8 cellular contexts compared by ENCODE assay signal in genomic region chr19:34220472-34221063, GRCh38. TPM values are rescaled to one million over a fixed set of nuclear protein-coding genes. Genes with fewer than 3 reads are reported as not detected.
A peak's percentile ranks its signal among the peaks of the same experiment; 100 is the strongest.
DNase-seq lines count a peak whose midpoint lies in the region; ATAC-seq, FAIRE-seq and TF ChIP-seq lines count a peak whose summit lies in the region.
"Had no signal": no experiment of that assay in that cellular context is flagged by ENCODE, and none has a peak within 500 bp of the region (broad histone marks: within the 10 kb centered on the region; RNA-seq: fewer than 3 reads in every experiment).

No MANE protein-coding gene starts in this region.

- H3K9me3 ChIP-seq in GM12878 (replicated peaks; ENCODE audit: control insufficient read depth, insufficient read depth, low read length): no peaks in the 10 kb centered on the region

- H3K4me2 ChIP-seq in GM12878 (ENCODE audit: control insufficient read depth, insufficient read depth): no peak overlapping the region

- H3K4me3 ChIP-seq in GM12864 (ENCODE audit: low read depth, low read length) (no peak overlapping the region), GM12878 (no peak overlapping the region)

- RAD21 ChIA-PET in GM12878 (lab: Charles Lee; ENCODE audit: unreplicated experiment): no interaction called here

- no peaks in the 10 kb centered on the region; the same call in 1 of the 2 replicates for H3K79me2 ChIP-seq in GM12878 (ENCODE audit: control insufficient read depth, insufficient read depth, low read length)

- no peak overlapping the region for H3K9ac ChIP-seq in GM12878 (ENCODE audit: control insufficient read depth, insufficient read depth, low read length)

- CTCF ChIA-PET in GM12878 (lab: Yijun Ruan, JAX): interaction anchor here (0.5 to 4.4 kb wide), 10 partner anchors 8 to 1133 kb away, joined by 3 to 20 read pairs (median 4); no protein-coding TSS in a partner anchor

- no peak overlapping the region for H2AFZ ChIP-seq in GM12878 (ENCODE audit: control insufficient read depth, low read depth, low read length)

- SMC1A ChIA-PET in GM12878 (lab: Charles Lee; ENCODE audit: uncharacterized antibody, unreplicated experiment): interaction anchor here (0.6 to 2.0 kb wide), 4 partner anchors 12 to 116 kb away, joined by 3 to 4 read pairs (median 4); no protein-coding TSS in a partner anchor

- 39% methylated on average over 4 of the region's 4 CpGs for WGBS in GM12878 (ENCODE audit: insufficient coverage, insufficient replicate concordance, low lambda C conversion rate, missing lambda C conversion rate)

- no peak for FAIRE-seq in GM12878 (lab: Jason Lieb, UNC)

- no peaks in the 10 kb centered on the region for H3K9me3 Mint-ChIP-seq in T-helper 2 cell treated with Interferon-gamma antibody and Interleukin-4, amounts not matched to agents 5 μg/mL and 100 μg/mL, for 36 hours
- H3K9me3 Mint-ChIP-seq: dendritic cell treated with granulocyte-macrophage colony-stimulating factor and Interleukin-4, amounts not matched to agents 40 ng/mL and 50 ng/mL, for 4 days had no signal

- in situ Hi-C loops in GM12878 (cut with MboI): no loop called here

- TF ChIP-seq CTCF in GM12864 (IDR thresholded peaks at IDR 0.05; ENCODE audit: low read depth, low read length, missing control alignments) (peak; percentile 71), GM12878 (IDR thresholded peaks at IDR 0.05 in 2 of 3, conservative IDR thresholded peaks at IDR 0.05 in 1 of 3; ENCODE audit: control insufficient read depth in 2 of 3, extremely low read depth in 1 of 3, insufficient read depth in 1 of 3, low read depth in 3 of 3, low read length in 3 of 3) (peak; percentile 66 to 78 (median 66))

- no peak overlapping the region for H3K27ac Mint-ChIP-seq in T-helper 2 cell treated with Interferon-gamma antibody and Interleukin-4, amounts not matched to agents 5 μg/mL and 100 μg/mL, for 36 hours
- H3K27ac Mint-ChIP-seq: dendritic cell treated with granulocyte-macrophage colony-stimulating factor and Interleukin-4, amounts not matched to agents 40 ng/mL and 50 ng/mL, for 4 days had no signal

- peaks cover 44% of the 10 kb centered on the region for H3K4me1 Mint-ChIP-seq in T-helper 2 cell treated with Interferon-gamma antibody and Interleukin-4, amounts not matched to agents 5 μg/mL and 100 μg/mL, for 36 hours (ENCODE audit: low read depth)

- BruUV-seq in GM12878 (replicated peaks; lab: Mats Ljungman, UMichigan): no TSS peak

- no peak for TF ChIP-seq POLR2A in GM12878 (IDR thresholded peaks at IDR 0.05; ENCODE audit: low read depth, low read length)

- H3K36me3 ChIP-seq in GM12878 (ENCODE audit: control insufficient read depth in 2 of 2, insufficient read depth in 2 of 2, low read length in 1 of 2): peaks cover 11 to 51% of the 10 kb centered on the region in 2 experiments

- H3K27me3 ChIP-seq in GM12878 (replicated peaks in 1 of 2; ENCODE audit: control insufficient read depth in 2 of 2, insufficient read depth in 2 of 2, low read length in 1 of 2): no peaks in the 10 kb centered on the region

- H3K4me3 Mint-ChIP-seq in T-helper 2 cell treated with Interferon-gamma antibody and Interleukin-4, amounts not matched to agents 5 μg/mL and 100 μg/mL, for 36 hours: no peak overlapping the region
- H3K4me3 Mint-ChIP-seq: dendritic cell treated with granulocyte-macrophage colony-stimulating factor and Interleukin-4, amounts not matched to agents 40 ng/mL and 50 ng/mL, for 4 days had no signal

- H3K27me3 Mint-ChIP-seq in T-helper 2 cell treated with Interferon-gamma antibody and Interleukin-4, amounts not matched to agents 5 μg/mL and 100 μg/mL, for 36 hours (ENCODE audit: low read depth): no peaks in the 10 kb centered on the region
- H3K27me3 Mint-ChIP-seq: dendritic cell treated with granulocyte-macrophage colony-stimulating factor and Interleukin-4, amounts not matched to agents 40 ng/mL and 50 ng/mL, for 4 days had no signal

- peak; percentile 74 for TF ChIP-seq RAD21 in GM12878 (IDR thresholded peaks at IDR 0.05; ENCODE audit: insufficient read depth, low read depth, low read length)

- H3K36me3 Mint-ChIP-seq in T-helper 2 cell treated with Interferon-gamma antibody and Interleukin-4, amounts not matched to agents 5 μg/mL and 100 μg/mL, for 36 hours (ENCODE audit: low read depth): peaks cover 73% of the 10 kb centered on the region

- H4K20me1 ChIP-seq in GM12878 (ENCODE audit: control insufficient read depth, insufficient read depth): no peaks in the 10 kb centered on the region

- no peak for TF ChIP-seq EP300 in GM12878 (IDR thresholded peaks at IDR 0.05; ENCODE audit: borderline replicate concordance in 1 of 2, control insufficient read depth in 1 of 2, low read depth in 2 of 2, low read length in 2 of 2)

- DNase-seq in GM12864 (ENCODE audit: low read depth) (no peak), NCI-H146 treated with DMSO at 0.1 percent for 48 hours (lab: John Stamatoyannopoulos, UW; ENCODE audit: unreplicated experiment) (peak; percentile 22), GM12878 (ENCODE audit: low read depth, low spot score) (no peak), inferior parietal cortex (ENCODE audit: extremely low spot score) (peak; percentile 85)
- DNase-seq in T-helper 2 cell treated with Interferon-gamma antibody and Interleukin-4, amounts not matched to agents 5 μg/mL and 100 μg/mL, for 36 hours (ENCODE audit: low spot score): peak; percentile 44
- peak; percentile 46 for DNase-seq in stimulated activated CD4-positive, alpha-beta T cell treated with anti-CD3 and anti-CD28 coated beads, Interleukin-2, amount 100 ng/mL, for 4 hours (ENCODE audit: low read depth)

- POLR2A ChIA-PET in GM12878 (lab: Charles Lee): interaction anchor here (0.7 kb wide), 2 partner anchors 40 to 1022 kb away, joined by 6 read pairs; no protein-coding TSS in a partner anchor

- intact Hi-C loops in GM12878 (cut with micrococcal nuclease; ENCODE audit: unreplicated experiment): loop anchor here (10.0 kb wide), 1 partner anchor 96 kb away; no protein-coding TSS in a partner anchor

- no peak overlapping the region for H3K27ac ChIP-seq in GM12878 (ENCODE audit: control insufficient read depth, insufficient read depth)

- H3K4me1 ChIP-seq in GM12878 (ENCODE audit: control insufficient read depth, insufficient read depth, low read length): peaks cover 23% of the 10 kb centered on the region

- ATAC-seq in GM12878 (peak; percentile 60), GM18502 (IDR thresholded peaks at IDR 0.05; ENCODE audit: poor library complexity, unreplicated experiment) (no peak)

TF ChIP-seq in GM12878, 131 proteins besides CTCF, POLR2A, EP300 and RAD21 (continues in another document):
- peak; percentile 66; the same call in 1 of the 2 replicates for TF ChIP-seq YY1 (IDR thresholded peaks at IDR 0.05; ENCODE audit: low read depth, low read length)

RNA-seq across cellular contexts. Expression of gene GARRE1, which starts 33.8 kb away (rescaled TPM):
- total RNA-seq in GM12878 (2013; cell fraction: nucleolus; rRNA removed): 28.7 and 30.3 TPM in 2 replicates
- total RNA-seq in GM12878 (2014; rRNA removed) (5.8 and 7.3 TPM in 2 replicates), GM12878 (2014; rRNA removed; fragmentation: Illumina TruSeq; extraction: Trizol) (4.9 and 5.2 TPM in 2 replicates), GM12878 (2021) (6.0 and 9.4 TPM in 2 replicates)
- 3.3 TPM for polyA plus RNA-seq in GM12878 (2011; ENCODE audit: low read depth)
- polyA plus RNA-seq in GM12878 (2011; rRNA removed) (6.8 and 8.4 TPM in 2 replicates), GM12878 (2014; fragmentation: Illumina TruSeq; extraction: Trizol) (4.9 and 5.0 TPM in 2 replicates), GM12878 (2014; fragmentation: Nextera tagmentation; extraction: Ambion mirVana) (1 to 10 TPM; 1.1 to 2.5 TPM), GM12878 (2014; rRNA removed) (6.0 and 6.6 TPM in 2 replicates), GM12878 (2016; fragmentation: Nextera tagmentation; extraction: Ambion mirVana) (1 to 10 TPM; 5.0 to 5.1 TPM)
- 5.6 and 7.4 TPM in 2 replicates for polyA plus RNA-seq in GM12878 (2011; cell fraction: cytosol; rRNA removed)
- polyA plus RNA-seq in GM12878 (2011; cell fraction: nucleus; rRNA removed): 10.1 and 10.5 TPM in 2 replicates
- 5.5 and 6.8 TPM in 2 replicates for polyA plus RNA-seq in GM12878 (2012)
- polyA minus RNA-seq in GM12878 (2011; rRNA and poly(A)+ RNA removed): 6.2 and 7.8 TPM in 2 replicates
- 2.1 and 3.8 TPM in 2 replicates for polyA minus RNA-seq in GM12878 (2011; cell fraction: cytosol; rRNA and poly(A)+ RNA removed)
- 4.4 and 5.6 TPM in 2 replicates for polyA minus RNA-seq in GM12878 (2011; cell fraction: nucleus; rRNA and poly(A)+ RNA removed)

RNA-seq across cellular contexts. Expression of gene LSM14A, which starts 48.3 kb away (rescaled TPM):
- 121 and 123 TPM in 2 replicates for total RNA-seq in GM12878 (2013; cell fraction: nucleolus; rRNA removed)
- total RNA-seq in GM12878 (2014; rRNA removed) (59.9 and 78.5 TPM in 2 replicates), GM12878 (2014; rRNA removed; fragmentation: Illumina TruSeq; extraction: Trizol) (86.0 and 94.1 TPM in 2 replicates), GM12878 (2021) (78.2 and 89.5 TPM in 2 replicates)
- 48.0 TPM for polyA plus RNA-seq in GM12878 (2011; ENCODE audit: low read depth)
- polyA plus RNA-seq in GM12878 (2011; rRNA removed) (131 and 153 TPM in 2 replicates), GM12878 (2014; fragmentation: Illumina TruSeq; extraction: Trizol) (85.8 and 106 TPM in 2 replicates), GM12878 (2014; fragmentation: Nextera tagmentation; extraction: Ambion mirVana) (10 to 100 TPM; 21.9 to 31.1 TPM), GM12878 (2014; rRNA removed) (193 and 198 TPM in 2 replicates), GM12878 (2016; fragmentation: Nextera tagmentation; extraction: Ambion mirVana) (10 to 100 TPM; 93.0 to 100.0 TPM)
- polyA plus RNA-seq in GM12878 (2011; cell fraction: cytosol; rRNA removed): 126 and 140 TPM in 2 replicates
- 58.4 and 80.7 TPM in 2 replicates for polyA plus RNA-seq in GM12878 (2011; cell fraction: nucleus; rRNA removed)
- 92.8 and 111 TPM in 2 replicates for polyA plus RNA-seq in GM12878 (2012)
- 151 and 214 TPM in 2 replicates for polyA minus RNA-seq in GM12878 (2011; rRNA and poly(A)+ RNA removed)
- 48.6 and 58.8 TPM in 2 replicates for polyA minus RNA-seq in GM12878 (2011; cell fraction: cytosol; rRNA and poly(A)+ RNA removed)
- 81.7 and 156 TPM in 2 replicates for polyA minus RNA-seq in GM12878 (2011; cell fraction: nucleus; rRNA and poly(A)+ RNA removed)

Comparison
In these comparisons a context has a peak if more than half of its experiments do, and no peak if none do; other contexts are left out.
1. DNase-seq: peak in NCI-H146 treated with DMSO at 0.1 percent for 48 hours (single experiment), T-helper 2 cell treated with Interferon-gamma antibody and Interleukin-4, amounts not matched to agents 5 μg/mL and 100 μg/mL, for 36 hours (single experiment), inferior parietal cortex (single experiment) and stimulated activated CD4-positive, alpha-beta T cell treated with anti-CD3 and anti-CD28 coated beads, Interleukin-2, amount 100 ng/mL, for 4 hours (single experiment); none in GM12864 (single experiment) and GM12878 (single experiment).